Comparison of ENCODE assay signal across 1 cellular context in the genomic region with DNA sequence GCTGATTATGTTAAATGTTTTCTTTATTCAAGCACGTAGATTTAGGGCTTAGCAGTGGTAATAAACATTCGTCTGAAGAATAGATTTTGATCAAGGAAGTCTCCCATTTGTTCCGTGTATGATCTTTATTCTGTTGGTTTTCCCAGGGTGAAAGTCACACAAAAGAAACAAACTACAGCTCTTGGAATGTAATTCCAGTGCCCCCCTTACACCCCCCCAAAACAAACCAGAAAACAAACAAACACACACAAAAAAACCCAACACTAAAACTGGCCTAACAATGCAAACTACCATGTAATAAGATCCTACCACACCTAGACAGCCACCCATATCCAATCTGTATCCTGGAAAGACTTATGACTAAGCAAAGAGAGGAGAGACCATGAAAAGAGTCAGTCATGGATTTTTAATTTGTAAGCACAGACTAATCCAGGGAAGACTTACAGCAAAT.
TF ChIP-seq lines count a peak whose summit lies in the region.

No MANE protein-coding gene starts in this region.

TF ChIP-seq in GM23338, 12 proteins besides CTCF, POLR2A, EP300 and RAD21 (continued from another document):
- TF ChIP-seq ZNF462 (CRISPR knock-in tag; IDR thresholded peaks at IDR 0.05) (no peak), NANOG (IDR thresholded peaks at IDR 0.05; ENCODE audit: borderline replicate concordance) (no peak), STAT1 (IDR thresholded peaks at IDR 0.05; ENCODE audit: unreplicated experiment) (no peak), ZNF114 (CRISPR knock-in tag; IDR thresholded peaks at IDR 0.05) (no peak), EZH2 (IDR thresholded peaks at IDR 0.05; ENCODE audit: low read depth, unreplicated experiment) (no peak), JUNB (IDR thresholded peaks at IDR 0.05; ENCODE audit: unreplicated experiment) (no peak)
